ENCODE assay signal across 8 cellular contexts in the genomic region with DNA sequence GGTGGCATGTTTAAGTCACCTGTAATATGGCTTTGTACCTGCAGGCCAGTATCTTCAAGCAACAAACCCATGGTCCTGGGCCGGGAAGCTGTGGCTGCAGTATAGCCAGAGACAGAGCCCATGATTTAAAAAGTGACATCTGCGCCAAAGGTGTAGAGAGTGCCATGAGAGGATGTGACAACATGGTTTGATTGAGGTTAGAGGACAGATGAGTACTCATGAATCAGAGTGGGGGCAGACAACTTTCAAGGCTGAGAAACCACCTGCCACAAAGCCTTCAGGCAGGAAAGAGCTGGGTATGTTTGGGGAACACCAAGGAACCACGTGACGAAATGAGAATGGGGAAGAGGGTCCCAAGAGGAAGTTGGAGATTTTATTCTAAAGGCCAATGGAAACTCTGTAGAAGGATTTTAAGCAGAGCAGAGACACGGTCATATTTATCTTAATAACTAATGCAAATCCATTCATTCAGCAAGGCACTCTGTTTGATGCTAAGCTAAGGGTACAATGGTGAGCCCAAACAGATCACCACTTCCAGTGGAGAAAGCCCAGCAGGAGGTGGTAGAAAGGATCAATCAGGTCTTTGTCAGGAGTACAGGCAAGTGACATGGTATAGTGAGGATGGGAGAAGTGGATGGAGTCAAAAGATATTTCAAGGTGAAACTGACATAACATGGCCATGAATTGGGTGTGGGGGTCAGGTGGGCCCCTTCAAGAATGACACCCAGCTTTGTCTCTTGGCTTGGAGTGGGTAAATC. TPM values are rescaled to one million over a fixed set of nuclear protein-coding genes. Genes with fewer than 3 reads are reported as not detected.
DNase-seq lines count a peak whose midpoint lies in the region; ATAC-seq and TF ChIP-seq lines count a peak whose summit lies in the region.

No MANE protein-coding gene starts in this region.

- H3K27me3 Mint-ChIP-seq in activated T-cell treated with anti-CD3 and anti-CD28 coated beads, Interleukin-2, amount 50 U/mL, for 72 hours (ENCODE audit: low read depth), result no peaks in the 10 kb centered on the region

- H3K27ac ChIP-seq in KMS-11, result peak overlapping the region; percentile 43

- H2AFZ ChIP-seq in KMS-11 (ENCODE audit: low read depth), result no peak overlapping the region

- H3K36me3 Mint-ChIP-seq in activated T-cell treated with anti-CD3 and anti-CD28 coated beads, Interleukin-2, amount 50 U/mL, for 72 hours (ENCODE audit: insufficient read depth in 2 of 2), result peaks cover 14 to 15% of the 10 kb centered on the region in 2 donors

- no peaks in the 10 kb centered on the region for H3K79me2 ChIP-seq in KMS-11 (ENCODE audit: insufficient read depth, low read depth)

- DNase-seq in activated T-cell treated with anti-CD3 and anti-CD28 coated beads, Interleukin-2, amount 50 U/mL, for 72 hours, result peak; percentile 65
- DNase-seq in stimulated activated CD8-positive, alpha-beta memory T cell treated with anti-CD3 and anti-CD28 coated beads, Interleukin-12 subunit alpha, Interleukin-12 subunit beta, amount 100 ng/mL, for 4 hours (ENCODE audit: low read depth), result peak; percentile 30
- no peak for DNase-seq in left lobe of liver (ENCODE audit: low spot score)
- DNase-seq in amniotic stem cell (lab: John Stamatoyannopoulos, UW), result no peak
- DNase-seq in NCI-H2227 (lab: John Stamatoyannopoulos, UW; ENCODE audit: unreplicated experiment), result no peak
- no peak for DNase-seq in G401 (ENCODE audit: low spot score)

- in situ Hi-C loops in G401 (cut with HindIII; ENCODE audit: low sequenced_read_pairs), result no loop called here

- H3K27me3 ChIP-seq in KMS-11 (ENCODE audit: insufficient read depth, low read depth), result no peaks in the 10 kb centered on the region

- no peak overlapping the region; the same call in 1 of the 2 replicates for H3K9ac ChIP-seq in KMS-11

- H3K4me3 ChIP-seq in KMS-11 (IDR thresholded peaks at IDR 0.05; ENCODE audit: insufficient read depth, low read depth, low read length), result no peak overlapping the region

- H3K4me1 Mint-ChIP-seq in activated T-cell treated with anti-CD3 and anti-CD28 coated beads, Interleukin-2, amount 50 U/mL, for 72 hours (ENCODE audit: low read depth), result peaks cover 62% of the 10 kb centered on the region

- peak overlapping the region; percentile 42; the same call in 1 of the 2 replicates for H3K4me2 ChIP-seq in KMS-11

- H3K4me3 Mint-ChIP-seq in activated T-cell treated with anti-CD3 and anti-CD28 coated beads, Interleukin-2, amount 50 U/mL, for 72 hours, result peak overlapping the region; percentile 42 to 48

- no peaks in the 10 kb centered on the region for H3K36me3 ChIP-seq in KMS-11 (ENCODE audit: insufficient read depth)

- ATAC-seq in GM19372 (IDR thresholded peaks at IDR 0.05; ENCODE audit: low read depth, unreplicated experiment) (peak; percentile 27), left lobe of liver (no peak)
- ATAC-seq in activated T-cell treated with anti-CD3 and anti-CD28 coated beads, Interleukin-2, amount 50 U/mL, for 72 hours (replicated peaks in 1 of 2), result peak; percentile 74 to 77

- H3K9me3 Mint-ChIP-seq in activated T-cell treated with anti-CD3 and anti-CD28 coated beads, Interleukin-2, amount 50 U/mL, for 72 hours, result peaks cover 2% of the 10 kb centered on the region in 2 donors

- H3K4me1 ChIP-seq in KMS-11 (ENCODE audit: low read depth, poor library complexity, severe bottlenecking), result peaks cover 49% of the 10 kb centered on the region

- H4K20me1 ChIP-seq in KMS-11 (ENCODE audit: insufficient read depth), result no peaks in the 10 kb centered on the region

- TF ChIP-seq CTCF in KMS-11 (conservative IDR thresholded peaks at IDR 0.05; ENCODE audit: low read depth, low read length), result no peak

- peak overlapping the region; percentile 14 for H3K27ac Mint-ChIP-seq in activated T-cell treated with anti-CD3 and anti-CD28 coated beads, Interleukin-2, amount 50 U/mL, for 72 hours

RNA-seq across cellular contexts. Expression of gene MICAL1, which starts 3.4 kb away (rescaled TPM):
- total RNA-seq in activated T-cell treated with anti-CD3 and anti-CD28 coated beads, Interleukin-2, amount 50 U/mL, for 72 hours, result 10 to 100 TPM; 70.4 to 76.7 TPM
- 2.4 TPM for total RNA-seq in left lobe of liver
- 20.4 and 21.3 TPM in 2 replicates for total RNA-seq in G401 (2014; rRNA removed; shearing (Covaris generic))

RNA-seq across cellular contexts. Expression of gene SMPD2, which starts 18.4 kb away (rescaled TPM):
- total RNA-seq in activated T-cell treated with anti-CD3 and anti-CD28 coated beads, Interleukin-2, amount 50 U/mL, for 72 hours, result 1 to 10 TPM; 6.7 to 8.8 TPM
- 4.7 TPM for total RNA-seq in left lobe of liver
- total RNA-seq in G401 (2014; rRNA removed; shearing (Covaris generic)), result 16.1 and 21.8 TPM in 2 replicates

RNA-seq across cellular contexts. Expression of gene PPIL6, which starts 18.5 kb away (rescaled TPM):
- under 1 TPM; 0.17 to 0.56 TPM for total RNA-seq in activated T-cell treated with anti-CD3 and anti-CD28 coated beads, Interleukin-2, amount 50 U/mL, for 72 hours
- total RNA-seq in left lobe of liver, result 0.30 TPM
- total RNA-seq in G401 (2014; rRNA removed; shearing (Covaris generic)), result 2.8 and 4.2 TPM in 2 replicates

RNA-seq across cellular contexts. Expression of gene ZBTB24, which starts 24.1 kb away (rescaled TPM):
- 10 to 100 TPM; 14.2 to 15.9 TPM for total RNA-seq in activated T-cell treated with anti-CD3 and anti-CD28 coated beads, Interleukin-2, amount 50 U/mL, for 72 hours
- 2.3 TPM for total RNA-seq in left lobe of liver
- 6.6 and 12.7 TPM in 2 replicates for total RNA-seq in G401 (2014; rRNA removed; shearing (Covaris generic))

Comparison
In these comparisons a context has a peak if more than half of its experiments do, and no peak if none do; other contexts are left out.
1. DNase-seq: peak in activated T-cell treated with anti-CD3 and anti-CD28 coated beads, Interleukin-2, amount 50 U/mL, for 72 hours (2 of 2) and stimulated activated CD8-positive, alpha-beta memory T cell treated with anti-CD3 and anti-CD28 coated beads, Interleukin-12 subunit alpha, Interleukin-12 subunit beta, amount 100 ng/mL, for 4 hours (single experiment); none in left lobe of liver (single experiment), amniotic stem cell (single experiment), NCI-H2227 (single experiment) and G401 (single experiment).